10 cellular contexts compared by ENCODE assay signal in genomic region chr5:170503970-170504525, GRCh38. TPM values are rescaled to one million over a fixed set of nuclear protein-coding genes. Genes with fewer than 3 reads are reported as not detected.
DNase-seq lines count a peak whose midpoint lies in the region; ATAC-seq and TF ChIP-seq lines count a peak whose summit lies in the region.
"Had no signal": no experiment of that assay in that cellular context is flagged by ENCODE, and none has a peak within 500 bp of the region (broad histone marks: within the 10 kb centered on the region; RNA-seq: fewer than 3 reads in every experiment).

Gene KCNIP1 (plus strand): TSS chr5:170504020.

- no peak for DNase-seq in CD4-positive, alpha-beta T cell
- DNase-seq in NCI-H748 (lab: John Stamatoyannopoulos, UW; ENCODE audit: unreplicated experiment) (peak; percentile 73), globus pallidus (ENCODE audit: low spot score) (peak; percentile 32), osteocyte (ENCODE audit: extremely low spot score, unreplicated experiment) (no peak), DMS53 (lab: John Stamatoyannopoulos, UW) (no peak), GM13976 (ENCODE audit: low spot score) (no peak), OCI-M1 (lab: John Stamatoyannopoulos, UW) (no peak), SIG-M5 (lab: John Stamatoyannopoulos, UW) (no peak)
- DNase-seq: stimulated activated CD8-positive, alpha-beta memory T cell treated with anti-CD3 and anti-CD28 coated beads, Interleukin-4, amount 100 ng/mL, for 48 hours had no signal

- H3K4me1 Mint-ChIP-seq in CD4-positive, alpha-beta T cell (ENCODE audit: low read depth) = no peaks in the 10 kb centered on the region
- H3K4me1 Mint-ChIP-seq in osteocyte (ENCODE audit: unreplicated experiment) = peaks cover 47% of the 10 kb centered on the region
- H3K4me1 Mint-ChIP-seq: activated T-helper 17 cell treated with anti-CD3 and anti-CD28 coated beads, Interleukin-2, amount 50 U/mL, for 72 hours had no signal

- no peak within 1 kb of the TSS for H3K27ac Mint-ChIP-seq in CD4-positive, alpha-beta T cell
- H3K27ac Mint-ChIP-seq in osteocyte (ENCODE audit: unreplicated experiment) = no peak within 1 kb of the TSS
- H3K27ac Mint-ChIP-seq: activated T-helper 17 cell treated with anti-CD3 and anti-CD28 coated beads, Interleukin-2, amount 50 U/mL, for 72 hours had no signal

- peaks cover 2% of the 10 kb centered on the region for H3K9me3 Mint-ChIP-seq in CD4-positive, alpha-beta T cell
- H3K9me3 Mint-ChIP-seq in osteocyte (ENCODE audit: unreplicated experiment) = no peaks in the 10 kb centered on the region
- H3K9me3 Mint-ChIP-seq: activated T-helper 17 cell treated with anti-CD3 and anti-CD28 coated beads, Interleukin-2, amount 50 U/mL, for 72 hours had no signal

- no peak within 1 kb of the TSS for H3K27ac ChIP-seq in CD4-positive, alpha-beta T cell (ENCODE audit: low read depth, low read length)

- H3K36me3 Mint-ChIP-seq in CD4-positive, alpha-beta T cell (ENCODE audit: low read depth) = no peaks in the 10 kb centered on the region
- no peaks in the 10 kb centered on the region for H3K36me3 Mint-ChIP-seq in osteocyte (ENCODE audit: unreplicated experiment)

- peaks cover 49% of the 10 kb centered on the region for H3K27me3 ChIP-seq in CD4-positive, alpha-beta T cell (ENCODE audit: control insufficient read depth, insufficient read depth, low read length)

- no peaks in the 10 kb centered on the region for H3K9me3 ChIP-seq in CD4-positive, alpha-beta T cell (ENCODE audit: control insufficient read depth, low read length)

- H3K27me3 Mint-ChIP-seq in CD4-positive, alpha-beta T cell = peaks cover 73% of the 10 kb centered on the region
- no peaks in the 10 kb centered on the region for H3K27me3 Mint-ChIP-seq in osteocyte (ENCODE audit: unreplicated experiment)

- TF ChIP-seq CTCF in CD4-positive, alpha-beta T cell (IDR thresholded peaks at IDR 0.05) = no peak
- no peak for TF ChIP-seq CTCF in osteocyte (IDR thresholded peaks at IDR 0.05)
- TF ChIP-seq CTCF in GM13976 (IDR thresholded peaks at IDR 0.05; ENCODE audit: borderline replicate concordance, control extremely low read depth, extremely low read depth, insufficient read depth, missing control alignments) = no peak

- POLR2A ChIA-PET in CD4-positive, alpha-beta T cell (lab: Charles Lee) = no interaction called here

- CTCF ChIA-PET in CD4-positive, alpha-beta T cell (lab: Charles Lee) = no interaction called here

- no peak for ATAC-seq in CD4-positive, alpha-beta T cell (ENCODE audit: poor library complexity)
- ATAC-seq: activated T-helper 17 cell treated with anti-CD3 and anti-CD28 coated beads, Interleukin-2, amount 50 U/mL, for 72 hours had no signal

- intact Hi-C loops in CD4-positive, alpha-beta T cell (cut with DNase I, micrococcal nuclease) = no loop called here

- peak within 1 kb of the TSS; percentile 20 for H3K4me3 Mint-ChIP-seq in CD4-positive, alpha-beta T cell
- peak within 1 kb of the TSS; percentile 67 for H3K4me3 Mint-ChIP-seq in osteocyte (ENCODE audit: unreplicated experiment)
- H3K4me3 Mint-ChIP-seq: activated T-helper 17 cell treated with anti-CD3 and anti-CD28 coated beads, Interleukin-2, amount 50 U/mL, for 72 hours had no signal

- in situ Hi-C loops in GM13976 (cut with MboI; ENCODE audit: low sequenced_read_pairs, unreplicated experiment) = no loop called here

RNA-seq across cellular contexts. Expression of gene KCNIP1, which starts in this region (rescaled TPM):
- total RNA-seq in CD4-positive, alpha-beta T cell = not detected
- total RNA-seq in osteocyte = 12.6 and 13.3 TPM in 2 replicates
- total RNA-seq: activated T-helper 17 cell treated with anti-CD3 and anti-CD28 coated beads, Interleukin-2, amount 50 U/mL, for 72 hours had no signal

Comparison
In these comparisons a context has a peak if more than half of its experiments do, and no peak if none do; other contexts are left out.
1. RNA of gene KCNIP1 (total RNA-seq): 12.6 to 13.3 TPM in osteocyte; not detected in CD4-positive, alpha-beta T cell; every median in the first group is over 10 times any median in the second.
2. DNase-seq: peak in NCI-H748 (single experiment) and globus pallidus (single experiment); none in CD4-positive, alpha-beta T cell (0 of 10), osteocyte (single experiment), DMS53 (single experiment), GM13976 (single experiment), OCI-M1 (single experiment) and SIG-M5 (single experiment).